ENCODE assay signal across 8 cellular contexts in the genomic region with DNA sequence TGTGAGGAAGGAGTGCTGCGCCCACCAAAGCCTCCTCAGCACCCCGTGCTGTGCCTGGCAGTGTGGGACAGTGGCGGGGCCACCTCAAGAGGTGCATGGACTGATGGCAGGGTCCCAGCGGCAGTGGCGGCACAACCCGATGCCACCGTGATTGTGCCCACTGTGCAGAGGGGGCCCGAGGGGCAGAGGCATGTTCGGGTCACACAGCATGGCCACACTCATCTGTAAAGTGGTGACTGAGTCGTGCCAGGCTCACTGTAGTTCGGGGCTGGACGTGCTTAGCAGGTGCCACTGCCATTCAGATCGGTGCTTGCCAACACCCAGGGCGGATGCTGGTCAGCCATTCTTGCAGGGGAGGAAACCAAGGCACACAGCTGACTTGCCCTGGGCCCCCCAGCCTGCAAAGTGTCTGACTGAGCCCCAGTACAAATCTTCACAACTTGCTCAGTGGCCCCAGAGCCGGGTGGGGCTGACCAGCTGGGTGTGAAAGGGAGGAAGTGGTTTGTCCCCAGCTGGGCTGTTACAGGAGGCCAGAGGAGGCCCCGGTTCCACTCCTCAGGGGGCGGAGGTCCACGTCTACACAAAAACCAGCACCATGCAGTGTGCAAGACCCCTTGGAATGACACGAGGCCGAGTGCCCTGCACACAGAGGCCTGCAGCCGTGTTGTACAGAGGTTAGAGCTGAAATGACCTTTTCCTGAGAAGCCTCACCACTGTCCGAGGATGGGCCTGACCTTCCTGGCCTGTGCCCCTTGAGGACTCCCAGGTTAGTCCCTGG. TPM values are rescaled to one million over a fixed set of nuclear protein-coding genes. Genes with fewer than 3 reads are reported as not detected.
A peak's percentile ranks its signal among the peaks of the same experiment; 100 is the strongest.
DNase-seq lines count a peak whose midpoint lies in the region; ATAC-seq, FAIRE-seq and TF ChIP-seq lines count a peak whose summit lies in the region.

No MANE protein-coding gene starts in this region.

- no TSS peak for BruUV-seq in GM12878 (replicated peaks; lab: Mats Ljungman, UMichigan)

- peak overlapping the region; percentile 72 for H3K9ac ChIP-seq in MM.1S (ENCODE audit: low read length)
- peak overlapping the region; percentile 80 for H3K9ac ChIP-seq in GM12878 (ENCODE audit: control insufficient read depth, insufficient read depth, low read length)

- H3K27ac ChIP-seq in MM.1S (ENCODE audit: low read length), result peak overlapping the region; percentile 60; the same call in 1 of the 2 replicates
- H3K27ac ChIP-seq in GM12878 (ENCODE audit: control insufficient read depth, insufficient read depth), result peak overlapping the region; percentile 97
- peak overlapping the region; percentile 12 to 84 (median 48) for H3K27ac ChIP-seq in pancreas

- in situ Hi-C loops in GM12878 (cut with MboI), result no loop called here

- POLR2A ChIA-PET in GM12878 (lab: Charles Lee), result interaction anchor here (0.7 to 1.7 kb wide), 7 partner anchors 10 to 130 kb away, joined by 3 to 6 read pairs (median 3); no protein-coding TSS in a partner anchor

- no peak for TF ChIP-seq RAD21 in GM12878 (IDR thresholded peaks at IDR 0.05; ENCODE audit: insufficient read depth, low read depth, low read length)

- no peak for TF ChIP-seq EP300 in GM12878 (IDR thresholded peaks at IDR 0.05; ENCODE audit: borderline replicate concordance in 1 of 2, control insufficient read depth in 1 of 2, low read depth in 2 of 2, low read length in 2 of 2)

- peak overlapping the region; percentile 61 for H2AFZ ChIP-seq in MM.1S (ENCODE audit: low read length)
- H2AFZ ChIP-seq in GM12878 (ENCODE audit: control insufficient read depth, low read depth, low read length), result no peak overlapping the region; the same call in none of the 2 replicates

- 6% methylated on average over 22 of the region's 22 CpGs for WGBS in GM12878 (ENCODE audit: insufficient coverage, insufficient replicate concordance, low lambda C conversion rate, missing lambda C conversion rate)
- 56 to 57% methylated on average over 22 of the region's 22 CpGs for WGBS in pancreas, 2 donors

- ATAC-seq in GM12878 (peak; percentile 59), pancreas (peak; percentile 19 to 63 (median 33)), HG03097 (IDR thresholded peaks at IDR 0.05; ENCODE audit: low FRiP score, unreplicated experiment) (no peak)

- peak; percentile 77 for FAIRE-seq in GM12892 (lab: Jason Lieb, UNC)
- FAIRE-seq in GM12878 (lab: Jason Lieb, UNC), result no peak
- FAIRE-seq in pancreas (lab: Jason Lieb, UNC), result no peak

- H3K9me3 ChIP-seq in MM.1S (replicated peaks; ENCODE audit: insufficient read depth, low read length), result no peaks in the 10 kb centered on the region
- peaks cover 5% of the 10 kb centered on the region; the same call in 2 of the 3 replicates for H3K9me3 ChIP-seq in GM12878 (replicated peaks; ENCODE audit: control insufficient read depth, insufficient read depth, low read length)
- no peaks in the 10 kb centered on the region for H3K9me3 ChIP-seq in pancreas

- H3K79me2 ChIP-seq in MM.1S (ENCODE audit: low read length) (peaks cover 61% of the 10 kb centered on the region), GM12878 (ENCODE audit: control insufficient read depth, insufficient read depth, low read length) (peaks cover 29% of the 10 kb centered on the region)

- CTCF ChIA-PET in GM12878 (lab: Yijun Ruan, JAX), result interaction anchor here (0.7 to 2.8 kb wide), 6 partner anchors 8 to 189 kb away, joined by 3 to 9 read pairs (median 3); no protein-coding TSS in a partner anchor

- intact Hi-C loops in GM12878 (cut with micrococcal nuclease; ENCODE audit: unreplicated experiment) (loop anchor here (2.0 kb wide), 1 partner anchor 100 kb away; no protein-coding TSS in a partner anchor), pancreas (cut with DNase I) (no loop called here)

- TF ChIP-seq POLR2A in GM12892 (IDR thresholded peaks at IDR 0.05; ENCODE audit: low read depth, low read length), result no peak
- 0 out of 2 replicates have a peak, but pooled peaks have one; percentile 39 for TF ChIP-seq POLR2A in GM12878 (IDR thresholded peaks at IDR 0.05; ENCODE audit: low read depth, low read length)

- SMC1A ChIA-PET in GM12878 (lab: Charles Lee; ENCODE audit: uncharacterized antibody, unreplicated experiment), result interaction anchor here (0.5 to 1.0 kb wide), 2 partner anchors 15 to 779 kb away, joined by 3 to 4 read pairs; no protein-coding TSS in a partner anchor

- H3K4me3 ChIP-seq in MM.1S (ENCODE audit: low read length) (peak overlapping the region; percentile 61), GM12878 (peak overlapping the region; percentile 72), pancreas (peak overlapping the region in 3 of 4 donors; percentile 16 to 51 (median 22)), H7 (ENCODE audit: insufficient read depth, low read depth, low read length) (no peak overlapping the region)

- H3K27me3 ChIP-seq in MM.1S (replicated peaks; ENCODE audit: insufficient read depth, low read length) (no peaks in the 10 kb centered on the region), GM12878 (replicated peaks in 1 of 2; ENCODE audit: control insufficient read depth in 2 of 2, insufficient read depth in 2 of 2, low read length in 1 of 2) (no peaks in the 10 kb centered on the region), pancreas (no peaks in the 10 kb centered on the region), H7 (ENCODE audit: control insufficient read depth, insufficient read depth, low read length) (no peaks in the 10 kb centered on the region)

- H3K4me2 ChIP-seq in MM.1S (ENCODE audit: low read depth, low read length), result peak overlapping the region; percentile 94
- peak overlapping the region; percentile 100 for H3K4me2 ChIP-seq in GM12878 (ENCODE audit: control insufficient read depth, insufficient read depth)

- TF ChIP-seq CTCF in MM.1S (IDR thresholded peaks at IDR 0.05; ENCODE audit: low read length), result no peak
- no peak for TF ChIP-seq CTCF in GM12878 (IDR thresholded peaks at IDR 0.05 in 2 of 3, conservative IDR thresholded peaks at IDR 0.05 in 1 of 3; ENCODE audit: control insufficient read depth in 2 of 3, extremely low read depth in 1 of 3, insufficient read depth in 1 of 3, low read depth in 3 of 3, low read length in 3 of 3)
- no peak for TF ChIP-seq CTCF in pancreas (IDR thresholded peaks at IDR 0.05)

- RAD21 ChIA-PET in GM12878 (lab: Charles Lee; ENCODE audit: unreplicated experiment), result interaction anchor here (1.1 to 2.0 kb wide), 4 partner anchors 38 to 144 kb away, joined by 3 to 6 read pairs (median 5); no protein-coding TSS in a partner anchor

- no peaks in the 10 kb centered on the region for H3K9me2 ChIP-seq in MM.1S (replicated peaks; ENCODE audit: insufficient read depth, low read length)

- no peaks in the 10 kb centered on the region for H3K36me3 ChIP-seq in MM.1S (replicated peaks; ENCODE audit: insufficient read depth, low read length)
- no peaks in the 10 kb centered on the region; a peak in 1 of 4 replicates for H3K36me3 ChIP-seq in GM12878 (ENCODE audit: control insufficient read depth in 2 of 2, insufficient read depth in 2 of 2, low read length in 1 of 2)
- no peaks in the 10 kb centered on the region for H3K36me3 ChIP-seq in pancreas
- no peaks in the 10 kb centered on the region for H3K36me3 ChIP-seq in H7 (replicated peaks; ENCODE audit: control insufficient read depth, insufficient read depth, low read length)

- H3F3A ChIP-seq in MM.1S (ENCODE audit: insufficient read depth, low read length), result peaks cover 4% of the 10 kb centered on the region

- H4K20me1 ChIP-seq in MM.1S (ENCODE audit: insufficient read depth, low read length) (no peaks in the 10 kb centered on the region), GM12878 (ENCODE audit: control insufficient read depth, insufficient read depth) (no peaks in the 10 kb centered on the region)

- DNase-seq in GM12892 (ENCODE audit: insufficient read length), result no peak
- no peak for DNase-seq in MM.1S
- no peak for DNase-seq in GM12878 (ENCODE audit: low read depth, low spot score)
- no peak for DNase-seq in pancreas
- no peak for DNase-seq in superior temporal gyrus (ENCODE audit: extremely low spot score)
- DNase-seq in H7, result no peak
- no peak for DNase-seq in DMS153 (lab: John Stamatoyannopoulos, UW)

- H3K4me1 ChIP-seq in MM.1S (ENCODE audit: low read length), result peaks cover 21% of the 10 kb centered on the region; the same call in 1 of the 2 replicates
- peaks cover 32% of the 10 kb centered on the region for H3K4me1 ChIP-seq in GM12878 (ENCODE audit: control insufficient read depth, insufficient read depth, low read length)
- H3K4me1 ChIP-seq in pancreas, result peaks cover 0 to 5% (median 0%) of the 10 kb centered on the region in 3 donors

TF ChIP-seq in GM12878, 131 proteins besides CTCF, POLR2A, EP300 and RAD21 (continues in another document):
- TF ChIP-seq TCF12 (IDR thresholded peaks at IDR 0.05; ENCODE audit: low read depth, low read length), result peak; percentile 64

RNA-seq across cellular contexts. Expression of a gene that starts 17.8 kb away (rescaled TPM):
- polyA plus RNA-seq in GM12892 (2012; ENCODE audit: missing spikeins), result 6.6 TPM
- total RNA-seq in GM12878 (2013; cell fraction: nucleolus; rRNA removed), result 34.8 and 36.0 TPM in 2 replicates
- total RNA-seq in GM12878 (2014; rRNA removed) (12.4 and 13.5 TPM in 2 replicates), GM12878 (2014; rRNA removed; fragmentation: Illumina TruSeq; extraction: Trizol) (6.6 and 6.9 TPM in 2 replicates), GM12878 (2021) (13.2 and 14.4 TPM in 2 replicates), pancreas (10 to 100 TPM in 1 of 6 donors, 1 to 10 TPM in 5; 5.0 to 10.4 (median 6.3) TPM)
- 5.3 TPM for polyA plus RNA-seq in GM12878 (2011; ENCODE audit: low read depth)
- polyA plus RNA-seq in GM12878 (2011; rRNA removed) (9.0 and 18.1 TPM in 2 replicates), GM12878 (2014; fragmentation: Illumina TruSeq; extraction: Trizol) (2.9 and 6.3 TPM in 2 replicates), GM12878 (2014; fragmentation: Nextera tagmentation; extraction: Ambion mirVana) (1 to 10 TPM in 1 of 2 experiments, under 1 TPM in 1; 0.26 to 1.2 TPM), GM12878 (2014; rRNA removed) (13.2 and 14.0 TPM in 2 replicates), GM12878 (2016; fragmentation: Nextera tagmentation; extraction: Ambion mirVana) (10 to 100 TPM; 12.4 to 12.8 TPM), pancreas (10 to 100 TPM; 12.1 to 27.7 TPM)
- polyA plus RNA-seq in GM12878 (2011; cell fraction: cytosol; rRNA removed), result 22.6 and 28.7 TPM in 2 replicates
- 57.1 and 62.8 TPM in 2 replicates for polyA plus RNA-seq in GM12878 (2011; cell fraction: nucleus; rRNA removed)
- polyA plus RNA-seq in GM12878 (2012), result 12.7 and 15.4 TPM in 2 replicates
- polyA minus RNA-seq in GM12878 (2011; rRNA and poly(A)+ RNA removed), result 14.0 and 32.9 TPM in 2 replicates
- 10.2 and 12.8 TPM in 2 replicates for polyA minus RNA-seq in GM12878 (2011; cell fraction: cytosol; rRNA and poly(A)+ RNA removed)
- 15.8 and 24.4 TPM in 2 replicates for polyA minus RNA-seq in GM12878 (2011; cell fraction: nucleus; rRNA and poly(A)+ RNA removed)
- 1.3 and 2.4 TPM in 2 replicates for total RNA-seq in H7 (2014; rRNA removed; shearing (Covaris generic))
